ENCODE assay signal across 12 cellular contexts in the genomic region with DNA sequence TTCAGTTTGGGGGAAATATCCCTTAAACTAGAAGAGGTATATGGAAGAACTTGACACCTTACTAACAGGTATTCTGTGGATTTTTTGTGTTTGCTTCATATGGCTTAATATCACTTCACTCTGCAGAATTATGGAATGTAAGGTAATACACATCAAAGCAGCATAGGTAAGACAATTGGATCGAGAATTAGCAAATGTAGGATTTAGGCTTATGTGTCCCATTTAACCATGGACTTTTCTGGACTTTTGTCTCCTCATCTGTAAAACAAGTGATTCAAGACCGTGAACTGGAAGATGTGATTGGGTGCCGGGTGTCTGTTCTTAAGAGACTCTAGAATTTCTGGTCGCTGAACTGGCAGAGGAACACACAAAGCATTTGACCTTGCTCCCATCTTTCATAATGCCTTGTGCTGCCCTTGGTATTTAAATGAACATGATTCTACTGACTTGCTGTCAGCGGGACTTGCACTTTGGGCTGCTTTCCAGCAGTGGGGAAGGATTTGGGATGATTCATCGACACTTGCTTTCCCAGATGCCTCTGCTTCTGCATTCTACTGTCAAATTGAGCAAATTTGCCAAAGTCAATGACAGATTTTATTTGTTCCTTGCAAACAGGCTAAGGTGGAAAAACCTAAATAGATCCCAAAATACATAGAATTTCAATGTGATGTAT.
DNase-seq lines count a peak whose midpoint lies in the region; ATAC-seq and TF ChIP-seq lines count a peak whose summit lies in the region.
"Had no signal": no experiment of that assay in that cellular context is flagged by ENCODE, and none has a peak within 500 bp of the region (broad histone marks: within the 10 kb centered on the region; RNA-seq: fewer than 3 reads in every experiment).

No MANE protein-coding gene starts in this region.

- no peak overlapping the region for H3K9ac ChIP-seq in PC-3 (ENCODE audit: low read length)

- H3K9me2 ChIP-seq in PC-3 (replicated peaks; ENCODE audit: low read length): no peaks in the 10 kb centered on the region

- H3K9me3 ChIP-seq in PC-3 (ENCODE audit: low read length): no peaks in the 10 kb centered on the region
- H3K9me3 ChIP-seq: mucosa of descending colon had no signal

- H3K36me3 ChIP-seq in PC-3 (ENCODE audit: low read depth, low read length): no peaks in the 10 kb centered on the region

- no peaks in the 10 kb centered on the region for H3F3A ChIP-seq in PC-3 (ENCODE audit: low read length, unreplicated experiment)

- no peak overlapping the region for H2AFZ ChIP-seq in PC-3 (ENCODE audit: low read length)

- CTCF ChIA-PET in PC-3 (lab: Charles Lee): no interaction called here

- no peak overlapping the region for H3K4me2 ChIP-seq in PC-3 (ENCODE audit: low read length)

- H3K27me3 ChIP-seq in PC-3 (ENCODE audit: low read length): peaks cover 36% of the 10 kb centered on the region; the same call in 1 of the 2 replicates

- in situ Hi-C loops in G401 (cut with HindIII; ENCODE audit: low sequenced_read_pairs): no loop called here

- DNase-seq in G401 (ENCODE audit: low spot score) (peak; percentile 26), PC-3 (peak; percentile 20), fibroblast of peridontal ligament (ENCODE audit: extremely low read depth) (peak; percentile 68), putamen (ENCODE audit: low spot score) (peak; percentile 62), DMS 273 (lab: John Stamatoyannopoulos, UW; ENCODE audit: unreplicated experiment) (no peak)
- DNase-seq in stimulated activated CD4-positive, alpha-beta T cell treated with anti-CD3 and anti-CD28 coated beads, Interleukin-4, amount 100 ng/mL, for 4 hours: no peak
- DNase-seq: mucosa of descending colon, SHP77 treated with DMSO at 0.1 percent for 48 hours, small intestine had no signal

- TF ChIP-seq CTCF in PC-3 (conservative IDR thresholded peaks at IDR 0.05; ENCODE audit: low read depth, low read length): no peak

- intact Hi-C loops in PC-3 (cut with micrococcal nuclease): no loop called here

- ATAC-seq in PC-3: no peak
- no peak for ATAC-seq in HG03039 (IDR thresholded peaks at IDR 0.05; ENCODE audit: unreplicated experiment)
- ATAC-seq in HG03108 (IDR thresholded peaks at IDR 0.05; ENCODE audit: unreplicated experiment): no peak
- ATAC-seq: mucosa of descending colon, WTC11 had no signal

- no peaks in the 10 kb centered on the region for H3K4me1 ChIP-seq in PC-3 (ENCODE audit: insufficient read depth, low read length)

- H4K20me1 ChIP-seq in PC-3 (ENCODE audit: low read length): no peaks in the 10 kb centered on the region

- no TSS peak for BruUV-seq in PC-3 (replicated peaks; lab: Mats Ljungman, UMichigan)

- H3K4me3 ChIP-seq in PC-3 (ENCODE audit: low read length): no peak overlapping the region
- H3K4me3 ChIP-seq: mucosa of descending colon had no signal

- POLR2A ChIA-PET in PC-3 (lab: Charles Lee; ENCODE audit: unreplicated experiment): no interaction called here

- no peak overlapping the region for H3K27ac ChIP-seq in PC-3 (ENCODE audit: low read length)

- no peaks in the 10 kb centered on the region for H3K79me2 ChIP-seq in PC-3 (ENCODE audit: low read length)

Comparison
In these comparisons a context has a peak if more than half of its experiments do, and no peak if none do; other contexts are left out.
1. DNase-seq: peak in G401 (single experiment), PC-3 (single experiment), fibroblast of peridontal ligament (single experiment) and putamen (single experiment); none in DMS 273 (single experiment) and stimulated activated CD4-positive, alpha-beta T cell treated with anti-CD3 and anti-CD28 coated beads, Interleukin-4, amount 100 ng/mL, for 4 hours (0 of 2).